Comparison of ENCODE assay signal across 11 cellular contexts in the genomic region with DNA sequence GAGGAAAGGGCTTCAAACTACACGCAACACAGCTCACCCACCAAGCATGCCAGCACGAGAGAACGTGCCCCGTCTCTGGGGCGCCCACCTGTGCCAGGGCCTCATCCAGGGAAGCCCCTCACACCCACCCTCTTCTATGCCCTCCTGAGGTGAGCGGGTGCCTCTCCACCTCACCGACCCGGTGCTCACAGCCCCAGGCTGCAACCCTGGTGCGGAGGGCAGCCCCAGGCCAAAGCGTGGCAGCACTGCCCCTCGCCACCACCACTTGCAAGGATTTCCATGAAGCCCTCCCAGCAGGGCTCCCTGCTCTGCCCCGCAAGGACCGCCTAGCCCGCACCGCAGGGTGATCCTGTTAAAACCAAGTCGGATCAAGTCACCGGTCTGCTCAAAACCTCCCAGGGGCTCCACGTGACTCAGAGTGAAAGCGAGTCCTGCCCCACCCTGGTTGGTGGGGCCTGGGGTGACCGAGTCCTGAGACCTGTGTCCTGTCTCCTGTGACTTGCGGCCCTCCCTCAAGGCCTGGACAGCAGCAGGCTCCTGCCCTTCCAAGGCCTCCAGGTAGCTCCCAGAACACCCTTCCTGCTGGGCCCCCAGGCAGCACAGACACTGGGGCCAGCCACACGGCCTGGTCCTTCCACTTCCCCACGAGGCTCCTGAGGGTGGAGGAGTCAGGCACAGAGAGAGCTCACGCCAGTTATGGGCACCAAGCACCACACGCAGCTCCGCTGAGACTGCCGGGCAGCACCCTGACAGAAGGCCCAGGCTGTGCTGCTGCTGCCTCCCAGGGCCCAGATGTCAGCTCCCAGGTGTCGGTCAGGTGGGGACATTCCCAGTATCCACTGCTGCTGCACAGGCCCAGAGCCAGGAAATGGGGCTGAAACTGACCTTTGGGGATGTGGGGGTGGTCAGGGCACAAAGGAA. TPM values are rescaled to one million over a fixed set of nuclear protein-coding genes. Genes with fewer than 3 reads are reported as not detected.
DNase-seq lines count a peak whose midpoint lies in the region; ATAC-seq and TF ChIP-seq lines count a peak whose summit lies in the region.
"Had no signal": no experiment of that assay in that cellular context is flagged by ENCODE, and none has a peak within 500 bp of the region (broad histone marks: within the 10 kb centered on the region; RNA-seq: fewer than 3 reads in every experiment).

No MANE protein-coding gene starts in this region.

- H3K4me3 ChIP-seq in gastroesophageal sphincter (peak overlapping the region in 1 of 2 donors; percentile 20), neuronal stem cell (ENCODE audit: low read length in 2 of 2) (no peak overlapping the region)

- H3K9me3 Mint-ChIP-seq in T-cell = no peaks in the 10 kb centered on the region
- H3K9me3 Mint-ChIP-seq: activated naive CD4-positive, alpha-beta T cell treated with anti-CD3 and anti-CD28 coated beads, Interleukin-2, amount 50 U/mL, for 24 hours had no signal

- no peak overlapping the region for H2AK5ac ChIP-seq in neuronal stem cell (ENCODE audit: low read depth, low read length)

- H3K36me3 ChIP-seq in gastroesophageal sphincter (peaks cover 0 to 47% of the 10 kb centered on the region in 2 donors), neuronal stem cell (replicated peaks in 1 of 2; ENCODE audit: control insufficient read depth in 2 of 2, insufficient read depth in 2 of 2, low read length in 2 of 2) (peaks cover 27 to 56% of the 10 kb centered on the region in 2 donors)
- H3K36me3 ChIP-seq: uterus had no signal

- H4K8ac ChIP-seq in neuronal stem cell (ENCODE audit: low read depth, low read length) = no peak overlapping the region

- no peak for TF ChIP-seq POLR2A in gastroesophageal sphincter (IDR thresholded peaks at IDR 0.05)

- peaks cover 11 to 30% (median 28%) of the 10 kb centered on the region in 3 donors for H3K4me1 Mint-ChIP-seq in T-cell

- H3K4me2 ChIP-seq in neuronal stem cell (ENCODE audit: insufficient read depth, low read length, poor library complexity, severe bottlenecking) = no peak overlapping the region

- peaks cover 62% of the 10 kb centered on the region for H3K79me1 ChIP-seq in neuronal stem cell (ENCODE audit: low read depth, low read length)

- no peak overlapping the region for H3K27ac Mint-ChIP-seq in T-cell
- H3K27ac Mint-ChIP-seq: activated naive CD4-positive, alpha-beta T cell treated with anti-CD3 and anti-CD28 coated beads, Interleukin-2, amount 50 U/mL, for 24 hours had no signal

- 90% methylated on average over 2 of the region's 28 CpGs; no CpG with 5 or more reads in 1 of the 2 donors for WGBS in gastroesophageal sphincter (ENCODE audit: low coverage in 1 of 2), 2 donors
- WGBS in neuronal stem cell (ENCODE audit: extremely low coverage in 2 of 2, insufficient read length in 2 of 2, insufficient replicate concordance in 1 of 2), 2 donors = no CpG with 5 or more reads among the region's 28 CpGs

- no peak overlapping the region for H2BK120ac ChIP-seq in neuronal stem cell (ENCODE audit: low read depth, low read length)

- H3K27me3 ChIP-seq in gastroesophageal sphincter (no peaks in the 10 kb centered on the region), neuronal stem cell (ENCODE audit: control insufficient read depth in 3 of 3, insufficient read depth in 3 of 3, low read depth in 1 of 3, low read length in 3 of 3) (no peaks in the 10 kb centered on the region)
- H3K27me3 ChIP-seq: uterus had no signal

- H3K9me3 ChIP-seq in gastroesophageal sphincter = no peaks in the 10 kb centered on the region
- no peaks in the 10 kb centered on the region for H3K9me3 ChIP-seq in neuronal stem cell (replicated peaks in 1 of 2; ENCODE audit: control insufficient read depth in 2 of 2, insufficient read depth in 1 of 2, low read depth in 1 of 2, low read length in 2 of 2)
- H3K9me3 ChIP-seq: uterus had no signal

- H2BK5ac ChIP-seq in neuronal stem cell (ENCODE audit: low read length) = no peak overlapping the region

- no peak for TF ChIP-seq EP300 in gastroesophageal sphincter (IDR thresholded peaks at IDR 0.05)

- POLR2A ChIA-PET in T-cell (lab: Charles Lee) = no interaction called here

- H4K91ac ChIP-seq in neuronal stem cell (ENCODE audit: low read depth, low read length, poor library complexity) = no peak overlapping the region

- ATAC-seq in gastroesophageal sphincter = no peak
- ATAC-seq in T-cell (replicated peaks in 1 of 4) = no peak

- peak overlapping the region; percentile 43 for H3K23ac ChIP-seq in neuronal stem cell (ENCODE audit: low read depth, low read length, poor library complexity)

- H3K4me3 Mint-ChIP-seq in T-cell = no peak overlapping the region
- H3K4me3 Mint-ChIP-seq: activated naive CD4-positive, alpha-beta T cell treated with anti-CD3 and anti-CD28 coated beads, Interleukin-2, amount 50 U/mL, for 24 hours had no signal

- CTCF ChIA-PET in T-cell (lab: Charles Lee) = no interaction called here

- H3K27ac ChIP-seq in gastroesophageal sphincter = peak overlapping the region in 3 of 4 donors; percentile 64 to 69 (median 67)
- no peak overlapping the region for H3K27ac ChIP-seq in neuronal stem cell (replicated peaks; ENCODE audit: low read length)

- DNase-seq in activated naive CD4-positive, alpha-beta T cell treated with anti-CD3 and anti-CD28 coated beads, Interleukin-2, amount 50 U/mL, for 16 hours = peak; percentile 7
- DNase-seq in activated naive CD4-positive, alpha-beta T cell (lab: John Stamatoyannopoulos, UW) = no peak
- DNase-seq in neuronal stem cell (ENCODE audit: low spot score) (no peak), NCI-H2081 (lab: John Stamatoyannopoulos, UW) (no peak), NCI-H2171 treated with DMSO at 0.1 percent for 48 hours (lab: John Stamatoyannopoulos, UW) (no peak), T-cell (no peak)
- DNase-seq in central memory CD4-positive, alpha-beta T cell = no peak
- DNase-seq: SHP77 treated with DMSO at 0.1 percent for 48 hours had no signal

- no peak overlapping the region for H3K9ac ChIP-seq in neuronal stem cell (ENCODE audit: low read depth, low read length, poor library complexity)

- peak overlapping the region; percentile 95 for H3K14ac ChIP-seq in neuronal stem cell (ENCODE audit: low read length)

- H2BK15ac ChIP-seq in neuronal stem cell (ENCODE audit: low read length) = no peak overlapping the region

- H3K4me1 ChIP-seq in gastroesophageal sphincter (peaks cover 6 to 69% (median 28%) of the 10 kb centered on the region in 3 donors), neuronal stem cell (ENCODE audit: control insufficient read depth in 2 of 2, insufficient read depth in 1 of 2, low read depth in 1 of 2, low read length in 2 of 2) (peaks cover 5 to 28% of the 10 kb centered on the region in 2 donors)

- no peak for TF ChIP-seq CTCF in gastroesophageal sphincter (IDR thresholded peaks at IDR 0.05)

- H3K18ac ChIP-seq in neuronal stem cell (ENCODE audit: low read length) = peak overlapping the region; percentile 58

- H3K27me3 Mint-ChIP-seq in T-cell = no peaks in the 10 kb centered on the region
- H3K27me3 Mint-ChIP-seq: activated naive CD4-positive, alpha-beta T cell treated with anti-CD3 and anti-CD28 coated beads, Interleukin-2, amount 50 U/mL, for 24 hours had no signal

- H2AFZ ChIP-seq in neuronal stem cell (ENCODE audit: low read length) = no peak overlapping the region

- peak overlapping the region; percentile 53 for H3K4ac ChIP-seq in neuronal stem cell (ENCODE audit: low read length)

- peak overlapping the region; percentile 49 for H2BK12ac ChIP-seq in neuronal stem cell (ENCODE audit: low read length)

- H3K36me3 Mint-ChIP-seq in T-cell = peaks cover 8% of the 10 kb centered on the region

RNA-seq across cellular contexts. Expression of a gene that starts 12.7 kb away (rescaled TPM):
- 10 to 100 TPM; 22.2 to 38.9 (median 27.2) TPM for total RNA-seq in gastroesophageal sphincter
- 47.9 TPM for polyA plus RNA-seq in neuronal stem cell (2013, experiment 1 of 2)
- polyA plus RNA-seq in neuronal stem cell (2013, experiment 2 of 2) = 50.2 TPM
- 10 to 100 TPM; 33.7 to 63.7 (median 58.2) TPM for total RNA-seq in T-cell

RNA-seq across cellular contexts. Expression of a gene that starts 29.9 kb away (rescaled TPM):
- 10 to 100 TPM; 15.3 to 39.0 (median 21.7) TPM for total RNA-seq in gastroesophageal sphincter
- 33.0 TPM for polyA plus RNA-seq in neuronal stem cell (2013, experiment 1 of 2)
- 33.5 TPM for polyA plus RNA-seq in neuronal stem cell (2013, experiment 2 of 2)
- 10 to 100 TPM in 4 of 5 donors, 1 to 10 TPM in 1; 8.4 to 18.0 (median 16.5) TPM for total RNA-seq in T-cell
